In the genomic region with DNA sequence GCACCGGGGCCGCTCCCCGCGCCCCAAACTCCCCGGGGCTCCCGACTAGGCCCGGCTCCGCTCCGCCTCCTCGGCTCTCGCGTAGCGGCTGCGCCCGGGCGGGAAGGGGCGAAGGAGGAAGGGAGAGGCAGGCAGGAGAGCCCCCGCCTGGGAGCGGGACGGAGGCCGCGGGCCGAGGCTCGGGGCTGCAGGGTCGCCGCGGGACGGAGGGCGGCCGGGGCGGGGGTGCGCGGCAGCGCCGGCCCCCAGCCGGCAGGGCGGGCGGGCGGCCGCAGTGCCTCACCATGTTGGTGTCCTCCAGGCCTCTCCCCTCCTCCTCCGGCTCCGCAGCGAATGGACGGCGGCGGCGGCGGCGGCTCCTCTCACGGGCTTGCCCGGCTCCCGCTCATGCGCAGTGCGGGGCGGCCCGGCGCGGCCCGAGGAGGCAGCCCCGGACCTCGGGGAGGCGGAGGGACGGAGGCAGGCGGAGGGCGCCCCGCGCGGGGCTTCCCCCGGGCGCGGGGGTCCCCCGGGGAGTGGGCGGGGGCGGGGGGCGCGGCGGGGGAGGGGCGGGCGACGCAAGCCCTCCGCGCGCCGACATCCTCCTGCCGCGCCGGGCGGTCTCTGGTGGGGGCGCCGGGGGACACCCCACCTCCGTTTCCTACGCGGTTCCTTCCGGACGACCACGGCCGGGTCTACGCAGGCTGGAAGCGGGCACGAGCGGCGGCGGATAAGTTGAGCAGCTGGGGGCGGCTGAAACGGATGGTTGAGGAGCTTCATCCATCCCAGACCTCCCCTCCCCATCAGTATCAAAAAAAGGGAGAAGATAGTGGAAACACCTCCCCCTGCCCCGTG, we compare ENCODE assay signal across 1 cellular context.
TF ChIP-seq lines count a peak whose summit lies in the region.

A gene (minus strand): TSS at position 335 of the 834 bp plus-strand sequence. CDS start 49 bp downstream, at position 286.

TF ChIP-seq in GM12878, 131 proteins besides CTCF, POLR2A, EP300 and RAD21 (continued from another document and continues in another):
- TF ChIP-seq, protein P1, sequence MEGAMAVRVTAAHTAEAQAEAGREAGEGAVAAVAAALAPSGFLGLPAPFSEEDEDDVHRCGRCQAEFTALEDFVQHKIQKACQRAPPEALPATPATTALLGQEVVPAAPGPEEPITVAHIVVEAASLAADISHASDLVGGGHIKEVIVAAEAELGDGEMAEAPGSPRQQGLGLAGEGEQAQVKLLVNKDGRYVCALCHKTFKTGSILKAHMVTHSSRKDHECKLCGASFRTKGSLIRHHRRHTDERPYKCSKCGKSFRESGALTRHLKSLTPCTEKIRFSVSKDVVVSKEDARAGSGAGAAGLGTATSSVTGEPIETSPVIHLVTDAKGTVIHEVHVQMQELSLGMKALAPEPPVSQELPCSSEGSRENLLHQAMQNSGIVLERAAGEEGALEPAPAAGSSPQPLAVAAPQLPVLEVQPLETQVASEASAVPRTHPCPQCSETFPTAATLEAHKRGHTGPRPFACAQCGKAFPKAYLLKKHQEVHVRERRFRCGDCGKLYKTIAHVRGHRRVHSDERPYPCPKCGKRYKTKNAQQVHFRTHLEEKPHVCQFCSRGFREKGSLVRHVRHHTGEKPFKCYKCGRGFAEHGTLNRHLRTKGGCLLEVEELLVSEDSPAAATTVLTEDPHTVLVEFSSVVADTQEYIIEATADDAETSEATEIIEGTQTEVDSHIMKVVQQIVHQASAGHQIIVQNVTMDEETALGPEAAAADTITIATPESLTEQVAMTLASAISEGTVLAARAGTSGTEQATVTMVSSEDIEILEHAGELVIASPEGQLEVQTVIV (IDR thresholded peaks at IDR 0.05; ENCODE audit: borderline replicate concordance, partially characterized antibody), result no peak
- TF ChIP-seq FOXM1 (IDR thresholded peaks at IDR 0.05; ENCODE audit: low read depth, low read length), result no peak
- TF ChIP-seq, protein P2, sequence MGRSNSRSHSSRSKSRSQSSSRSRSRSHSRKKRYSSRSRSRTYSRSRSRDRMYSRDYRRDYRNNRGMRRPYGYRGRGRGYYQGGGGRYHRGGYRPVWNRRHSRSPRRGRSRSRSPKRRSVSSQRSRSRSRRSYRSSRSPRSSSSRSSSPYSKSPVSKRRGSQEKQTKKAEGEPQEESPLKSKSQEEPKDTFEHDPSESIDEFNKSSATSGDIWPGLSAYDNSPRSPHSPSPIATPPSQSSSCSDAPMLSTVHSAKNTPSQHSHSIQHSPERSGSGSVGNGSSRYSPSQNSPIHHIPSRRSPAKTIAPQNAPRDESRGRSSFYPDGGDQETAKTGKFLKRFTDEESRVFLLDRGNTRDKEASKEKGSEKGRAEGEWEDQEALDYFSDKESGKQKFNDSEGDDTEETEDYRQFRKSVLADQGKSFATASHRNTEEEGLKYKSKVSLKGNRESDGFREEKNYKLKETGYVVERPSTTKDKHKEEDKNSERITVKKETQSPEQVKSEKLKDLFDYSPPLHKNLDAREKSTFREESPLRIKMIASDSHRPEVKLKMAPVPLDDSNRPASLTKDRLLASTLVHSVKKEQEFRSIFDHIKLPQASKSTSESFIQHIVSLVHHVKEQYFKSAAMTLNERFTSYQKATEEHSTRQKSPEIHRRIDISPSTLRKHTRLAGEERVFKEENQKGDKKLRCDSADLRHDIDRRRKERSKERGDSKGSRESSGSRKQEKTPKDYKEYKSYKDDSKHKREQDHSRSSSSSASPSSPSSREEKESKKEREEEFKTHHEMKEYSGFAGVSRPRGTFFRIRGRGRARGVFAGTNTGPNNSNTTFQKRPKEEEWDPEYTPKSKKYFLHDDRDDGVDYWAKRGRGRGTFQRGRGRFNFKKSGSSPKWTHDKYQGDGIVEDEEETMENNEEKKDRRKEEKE (IDR thresholded peaks at IDR 0.05), result no peak
- TF ChIP-seq GABPA (IDR thresholded peaks at IDR 0.05; ENCODE audit: low read depth), result no peak
- TF ChIP-seq NFIC (IDR thresholded peaks at IDR 0.05; ENCODE audit: low read depth, low read length), result no peak
- TF ChIP-seq WRNIP1 (IDR thresholded peaks at IDR 0.05; ENCODE audit: borderline replicate concordance, low read depth, low read length), result no peak
- TF ChIP-seq, protein P3, sequence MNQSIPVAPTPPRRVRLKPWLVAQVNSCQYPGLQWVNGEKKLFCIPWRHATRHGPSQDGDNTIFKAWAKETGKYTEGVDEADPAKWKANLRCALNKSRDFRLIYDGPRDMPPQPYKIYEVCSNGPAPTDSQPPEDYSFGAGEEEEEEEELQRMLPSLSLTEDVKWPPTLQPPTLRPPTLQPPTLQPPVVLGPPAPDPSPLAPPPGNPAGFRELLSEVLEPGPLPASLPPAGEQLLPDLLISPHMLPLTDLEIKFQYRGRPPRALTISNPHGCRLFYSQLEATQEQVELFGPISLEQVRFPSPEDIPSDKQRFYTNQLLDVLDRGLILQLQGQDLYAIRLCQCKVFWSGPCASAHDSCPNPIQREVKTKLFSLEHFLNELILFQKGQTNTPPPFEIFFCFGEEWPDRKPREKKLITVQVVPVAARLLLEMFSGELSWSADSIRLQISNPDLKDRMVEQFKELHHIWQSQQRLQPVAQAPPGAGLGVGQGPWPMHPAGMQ (IDR thresholded peaks at IDR 0.05; ENCODE audit: borderline replicate concordance), result no peak
- TF ChIP-seq ASH2L (IDR thresholded peaks at IDR 0.05; ENCODE audit: borderline replicate concordance, low read depth), result no peak
- TF ChIP-seq, protein P4, sequence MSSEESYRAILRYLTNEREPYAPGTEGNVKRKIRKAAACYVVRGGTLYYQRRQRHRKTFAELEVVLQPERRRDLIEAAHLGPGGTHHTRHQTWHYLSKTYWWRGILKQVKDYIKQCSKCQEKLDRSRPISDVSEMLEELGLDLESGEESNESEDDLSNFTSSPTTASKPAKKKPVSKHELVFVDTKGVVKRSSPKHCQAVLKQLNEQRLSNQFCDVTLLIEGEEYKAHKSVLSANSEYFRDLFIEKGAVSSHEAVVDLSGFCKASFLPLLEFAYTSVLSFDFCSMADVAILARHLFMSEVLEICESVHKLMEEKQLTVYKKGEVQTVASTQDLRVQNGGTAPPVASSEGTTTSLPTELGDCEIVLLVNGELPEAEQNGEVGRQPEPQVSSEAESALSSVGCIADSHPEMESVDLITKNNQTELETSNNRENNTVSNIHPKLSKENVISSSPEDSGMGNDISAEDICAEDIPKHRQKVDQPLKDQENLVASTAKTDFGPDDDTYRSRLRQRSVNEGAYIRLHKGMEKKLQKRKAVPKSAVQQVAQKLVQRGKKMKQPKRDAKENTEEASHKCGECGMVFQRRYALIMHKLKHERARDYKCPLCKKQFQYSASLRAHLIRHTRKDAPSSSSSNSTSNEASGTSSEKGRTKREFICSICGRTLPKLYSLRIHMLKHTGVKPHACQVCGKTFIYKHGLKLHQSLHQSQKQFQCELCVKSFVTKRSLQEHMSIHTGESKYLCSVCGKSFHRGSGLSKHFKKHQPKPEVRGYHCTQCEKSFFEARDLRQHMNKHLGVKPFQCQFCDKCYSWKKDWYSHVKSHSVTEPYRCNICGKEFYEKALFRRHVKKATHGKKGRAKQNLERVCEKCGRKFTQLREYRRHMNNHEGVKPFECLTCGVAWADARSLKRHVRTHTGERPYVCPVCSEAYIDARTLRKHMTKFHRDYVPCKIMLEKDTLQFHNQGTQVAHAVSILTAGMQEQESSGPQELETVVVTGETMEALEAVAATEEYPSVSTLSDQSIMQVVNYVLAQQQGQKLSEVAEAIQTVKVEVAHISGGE (CRISPR knock-in tag; IDR thresholded peaks at IDR 0.05), result no peak
- no peak for TF ChIP-seq SMAD1 (IDR thresholded peaks at IDR 0.05; ENCODE audit: low read depth, partially characterized antibody)
- TF ChIP-seq, protein P5, sequence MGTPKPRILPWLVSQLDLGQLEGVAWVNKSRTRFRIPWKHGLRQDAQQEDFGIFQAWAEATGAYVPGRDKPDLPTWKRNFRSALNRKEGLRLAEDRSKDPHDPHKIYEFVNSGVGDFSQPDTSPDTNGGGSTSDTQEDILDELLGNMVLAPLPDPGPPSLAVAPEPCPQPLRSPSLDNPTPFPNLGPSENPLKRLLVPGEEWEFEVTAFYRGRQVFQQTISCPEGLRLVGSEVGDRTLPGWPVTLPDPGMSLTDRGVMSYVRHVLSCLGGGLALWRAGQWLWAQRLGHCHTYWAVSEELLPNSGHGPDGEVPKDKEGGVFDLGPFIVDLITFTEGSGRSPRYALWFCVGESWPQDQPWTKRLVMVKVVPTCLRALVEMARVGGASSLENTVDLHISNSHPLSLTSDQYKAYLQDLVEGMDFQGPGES (IDR thresholded peaks at IDR 0.05), result no peak
- no peak for TF ChIP-seq CHD1 (IDR thresholded peaks at IDR 0.05; ENCODE audit: low read depth, low read length)
- TF ChIP-seq ZNF24 (IDR thresholded peaks at IDR 0.05), result no peak
- TF ChIP-seq HDAC6 (IDR thresholded peaks at IDR 0.05; ENCODE audit: unreplicated experiment), result no peak
- TF ChIP-seq GATAD2B (conservative IDR thresholded peaks at IDR 0.05; ENCODE audit: low read depth), result no peak; the same call in 1 of the 2 replicates
- TF ChIP-seq SPI1 (IDR thresholded peaks at IDR 0.05; ENCODE audit: borderline replicate concordance, insufficient read depth, low read depth, low read length), result no peak
- TF ChIP-seq, protein P6, sequence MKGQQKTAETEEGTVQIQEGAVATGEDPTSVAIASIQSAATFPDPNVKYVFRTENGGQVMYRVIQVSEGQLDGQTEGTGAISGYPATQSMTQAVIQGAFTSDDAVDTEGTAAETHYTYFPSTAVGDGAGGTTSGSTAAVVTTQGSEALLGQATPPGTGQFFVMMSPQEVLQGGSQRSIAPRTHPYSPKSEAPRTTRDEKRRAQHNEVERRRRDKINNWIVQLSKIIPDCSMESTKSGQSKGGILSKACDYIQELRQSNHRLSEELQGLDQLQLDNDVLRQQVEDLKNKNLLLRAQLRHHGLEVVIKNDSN (IDR thresholded peaks at IDR 0.05; ENCODE audit: borderline replicate concordance, extremely low read length, insufficient read depth, low read depth, low read length), result no peak
- no peak for TF ChIP-seq TBL1XR1 (IDR thresholded peaks at IDR 0.05; ENCODE audit: low read depth, low read length)
- TF ChIP-seq CHD2 (IDR thresholded peaks at IDR 0.05; ENCODE audit: borderline replicate concordance, low read depth, low read length), result 0 out of 2 replicates have a peak, but pooled peaks have one; percentile 14
- TF ChIP-seq MTA3 (IDR thresholded peaks at IDR 0.05; ENCODE audit: borderline replicate concordance, low read length), result no peak
- TF ChIP-seq RBBP5 (conservative IDR thresholded peaks at IDR 0.05), result no peak
- TF ChIP-seq SRF (IDR thresholded peaks at IDR 0.05; ENCODE audit: low read depth in 2 of 2, low read length in 2 of 2), result no peak
- peak; percentile 25; the same call in 1 of the 2 replicates for TF ChIP-seq RB1 (IDR thresholded peaks at IDR 0.05; ENCODE audit: borderline replicate concordance)
- TF ChIP-seq, protein P7, sequence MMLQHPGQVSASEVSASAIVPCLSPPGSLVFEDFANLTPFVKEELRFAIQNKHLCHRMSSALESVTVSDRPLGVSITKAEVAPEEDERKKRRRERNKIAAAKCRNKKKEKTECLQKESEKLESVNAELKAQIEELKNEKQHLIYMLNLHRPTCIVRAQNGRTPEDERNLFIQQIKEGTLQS (IDR thresholded peaks at IDR 0.05; ENCODE audit: borderline replicate concordance, extremely low read depth, low read depth, low read length), result no peak
- no peak for TF ChIP-seq SREBF1 (IDR thresholded peaks at IDR 0.05; ENCODE audit: low read length)
- TF ChIP-seq PAX8 (IDR thresholded peaks at IDR 0.05), result no peak
- TF ChIP-seq PML (IDR thresholded peaks at IDR 0.05; ENCODE audit: low read length), result no peak
- peak; percentile 17 for TF ChIP-seq SP1 (IDR thresholded peaks at IDR 0.05; ENCODE audit: low read depth, low read length)
- no peak for TF ChIP-seq NR2C1 (IDR thresholded peaks at IDR 0.05)
- no peak for TF ChIP-seq KLF5 (IDR thresholded peaks at IDR 0.05; ENCODE audit: partially characterized antibody)
- TF ChIP-seq EED (IDR thresholded peaks at IDR 0.05; ENCODE audit: low read depth), result no peak
- TF ChIP-seq POLR2AphosphoS5 (IDR thresholded peaks at IDR 0.05; ENCODE audit: low read length), result no peak
- TF ChIP-seq KDM1A (IDR thresholded peaks at IDR 0.05; ENCODE audit: borderline replicate concordance), result no peak
- TF ChIP-seq ETV6 (conservative IDR thresholded peaks at IDR 0.05 in 1 of 2, IDR thresholded peaks at IDR 0.05 in 1 of 2; ENCODE audit: borderline replicate concordance in 1 of 2, low read depth in 1 of 2), result no peak
- TF ChIP-seq, protein P8, sequence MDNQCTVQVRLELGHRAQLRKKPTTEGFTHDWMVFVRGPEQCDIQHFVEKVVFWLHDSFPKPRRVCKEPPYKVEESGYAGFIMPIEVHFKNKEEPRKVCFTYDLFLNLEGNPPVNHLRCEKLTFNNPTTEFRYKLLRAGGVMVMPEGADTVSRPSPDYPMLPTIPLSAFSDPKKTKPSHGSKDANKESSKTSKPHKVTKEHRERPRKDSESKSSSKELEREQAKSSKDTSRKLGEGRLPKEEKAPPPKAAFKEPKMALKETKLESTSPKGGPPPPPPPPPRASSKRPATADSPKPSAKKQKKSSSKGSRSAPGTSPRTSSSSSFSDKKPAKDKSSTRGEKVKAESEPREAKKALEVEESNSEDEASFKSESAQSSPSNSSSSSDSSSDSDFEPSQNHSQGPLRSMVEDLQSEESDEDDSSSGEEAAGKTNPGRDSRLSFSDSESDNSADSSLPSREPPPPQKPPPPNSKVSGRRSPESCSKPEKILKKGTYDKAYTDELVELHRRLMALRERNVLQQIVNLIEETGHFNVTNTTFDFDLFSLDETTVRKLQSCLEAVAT (IDR thresholded peaks at IDR 0.05), result no peak
- TF ChIP-seq FOXK2 (IDR thresholded peaks at IDR 0.05), result no peak
- TF ChIP-seq, protein P9, sequence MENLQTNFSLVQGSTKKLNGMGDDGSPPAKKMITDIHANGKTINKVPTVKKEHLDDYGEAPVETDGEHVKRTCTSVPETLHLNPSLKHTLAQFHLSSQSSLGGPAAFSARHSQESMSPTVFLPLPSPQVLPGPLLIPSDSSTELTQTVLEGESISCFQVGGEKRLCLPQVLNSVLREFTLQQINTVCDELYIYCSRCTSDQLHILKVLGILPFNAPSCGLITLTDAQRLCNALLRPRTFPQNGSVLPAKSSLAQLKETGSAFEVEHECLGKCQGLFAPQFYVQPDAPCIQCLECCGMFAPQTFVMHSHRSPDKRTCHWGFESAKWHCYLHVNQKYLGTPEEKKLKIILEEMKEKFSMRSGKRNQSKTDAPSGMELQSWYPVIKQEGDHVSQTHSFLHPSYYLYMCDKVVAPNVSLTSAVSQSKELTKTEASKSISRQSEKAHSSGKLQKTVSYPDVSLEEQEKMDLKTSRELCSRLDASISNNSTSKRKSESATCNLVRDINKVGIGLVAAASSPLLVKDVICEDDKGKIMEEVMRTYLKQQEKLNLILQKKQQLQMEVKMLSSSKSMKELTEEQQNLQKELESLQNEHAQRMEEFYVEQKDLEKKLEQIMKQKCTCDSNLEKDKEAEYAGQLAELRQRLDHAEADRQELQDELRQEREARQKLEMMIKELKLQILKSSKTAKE (IDR thresholded peaks at IDR 0.05; ENCODE audit: low read depth, poor library complexity, severe bottlenecking), result no peak
- TF ChIP-seq ESRRA (IDR thresholded peaks at IDR 0.05; ENCODE audit: low read length), result no peak
- no peak for TF ChIP-seq MEF2B (IDR thresholded peaks at IDR 0.05; ENCODE audit: partially characterized antibody, poor library complexity, severe bottlenecking)
- TF ChIP-seq JUNB (IDR thresholded peaks at IDR 0.05), result no peak
